In genomic region chr6:166999145-166999844, GRCh38 we compare ENCODE assay signal across 8 cellular contexts. TPM values are rescaled to one million over a fixed set of nuclear protein-coding genes. Genes with fewer than 3 reads are reported as not detected.
DNase-seq lines count a peak whose midpoint lies in the region; ATAC-seq lines count a peak whose summit lies in the region.

CEP43 (plus strand) TSS chr6:166999397; CDS start chr6:166999413, 16 bp downstream.

- no peaks in the 10 kb centered on the region for H3K9me3 ChIP-seq in CD4-positive, CD25-positive, alpha-beta regulatory T cell (ENCODE audit: control insufficient read depth in 2 of 2, low read length in 2 of 2)
- H3K9me3 ChIP-seq in effector memory CD4-positive, alpha-beta T cell (ENCODE audit: control insufficient read depth, low read length) = no peaks in the 10 kb centered on the region

- peaks cover 36% of the 10 kb centered on the region for H3K4me1 ChIP-seq in CD4-positive, CD25-positive, alpha-beta regulatory T cell (ENCODE audit: control insufficient read depth, insufficient read depth, low read length, poor library complexity, severe bottlenecking)
- H3K4me1 ChIP-seq in effector memory CD4-positive, alpha-beta T cell (ENCODE audit: control insufficient read depth, insufficient read depth, low read length, poor library complexity, severe bottlenecking) = peaks cover 10% of the 10 kb centered on the region

- ATAC-seq in CD4-positive, CD25-positive, alpha-beta regulatory T cell (ENCODE audit: low read depth in 2 of 2) = peak; percentile 93 to 95
- ATAC-seq in GM19467 (IDR thresholded peaks at IDR 0.05; ENCODE audit: unreplicated experiment) = peak; percentile 89

- H3K4me1 Mint-ChIP-seq in CD4-positive, CD25-positive, alpha-beta regulatory T cell = peaks cover 32 to 48% (median 37%) of the 10 kb centered on the region in 4 donors

- H3K27ac Mint-ChIP-seq in CD4-positive, CD25-positive, alpha-beta regulatory T cell = peak within 1 kb of the TSS; percentile 78 to 89 (median 85)

- peaks cover 15% of the 10 kb centered on the region for H3K36me3 ChIP-seq in CD4-positive, CD25-positive, alpha-beta regulatory T cell (ENCODE audit: control insufficient read depth, insufficient read depth, low read length)
- no peaks in the 10 kb centered on the region for H3K36me3 ChIP-seq in effector memory CD4-positive, alpha-beta T cell (ENCODE audit: control insufficient read depth, insufficient read depth, low read length)

- peaks cover 9% of the 10 kb centered on the region for H3K36me3 Mint-ChIP-seq in CD4-positive, CD25-positive, alpha-beta regulatory T cell

- no peaks in the 10 kb centered on the region for H3K27me3 Mint-ChIP-seq in CD4-positive, CD25-positive, alpha-beta regulatory T cell

- peak within 1 kb of the TSS; percentile 92 to 97 (median 94) for H3K4me3 Mint-ChIP-seq in CD4-positive, CD25-positive, alpha-beta regulatory T cell

- peak; percentile 85 to 94 (median 87) for DNase-seq in CD4-positive, CD25-positive, alpha-beta regulatory T cell
- DNase-seq in HS-27A (ENCODE audit: low read depth) (peak; percentile 86), NK-92 (lab: John Stamatoyannopoulos, UW; ENCODE audit: unreplicated experiment) (peak; percentile 20), medulla oblongata (ENCODE audit: extremely low spot score) (peak; percentile 98)
- DNase-seq in activated CD8-positive, alpha-beta memory T cell treated with anti-CD3 and anti-CD28 coated beads for 24 hours = peak; percentile 96
- DNase-seq in effector memory CD4-positive, alpha-beta T cell = peak; percentile 79 to 82 (median 81)
- DNase-seq in stimulated activated CD4-positive, alpha-beta T cell treated with anti-CD3 and anti-CD28 coated beads, TNF-alpha, amount 100 ng/mL, for 48 hours (ENCODE audit: low read depth in 3 of 3) = peak; percentile 76 to 86 (median 78)

- no peaks in the 10 kb centered on the region for H3K9me3 Mint-ChIP-seq in CD4-positive, CD25-positive, alpha-beta regulatory T cell

- H3K27me3 ChIP-seq in CD4-positive, CD25-positive, alpha-beta regulatory T cell (ENCODE audit: control insufficient read depth, insufficient read depth, low read length) = no peaks in the 10 kb centered on the region
- no peaks in the 10 kb centered on the region for H3K27me3 ChIP-seq in effector memory CD4-positive, alpha-beta T cell (replicated peaks; ENCODE audit: control insufficient read depth, insufficient read depth, low read length, poor library complexity, severe bottlenecking)

- peak within 1 kb of the TSS; percentile 79 for H3K27ac ChIP-seq in CD4-positive, CD25-positive, alpha-beta regulatory T cell (ENCODE audit: insufficient read depth, low read length, poor library complexity, severe bottlenecking)
- peak within 1 kb of the TSS; percentile 78 for H3K27ac ChIP-seq in effector memory CD4-positive, alpha-beta T cell (ENCODE audit: insufficient read depth, low read length, poor library complexity, severe bottlenecking)

- H3K4me3 ChIP-seq in CD4-positive, CD25-positive, alpha-beta regulatory T cell (ENCODE audit: low read depth, low read length) = peak within 1 kb of the TSS; percentile 86
- peak within 1 kb of the TSS; percentile 98 for H3K4me3 ChIP-seq in effector memory CD4-positive, alpha-beta T cell (ENCODE audit: insufficient read depth, low read depth, low read length, poor library complexity, severe bottlenecking)

RNA-seq across cellular contexts. Expression of gene CEP43, which starts in this region (rescaled TPM):
- 32.5 TPM for total RNA-seq in CD4-positive, CD25-positive, alpha-beta regulatory T cell
- polyA plus RNA-seq in CD4-positive, CD25-positive, alpha-beta regulatory T cell = 1 to 10 TPM; 5.6 to 9.8 (median 7.4) TPM

Comparison
In these comparisons a context has a peak if more than half of its experiments do, and no peak if none do; other contexts are left out.
1. Peak in every context shown above with its lines: DNase-seq, ATAC-seq, H3K4me3 ChIP-seq and H3K27ac ChIP-seq.
2. DNase-seq: peak in every context shown above with its lines; median percentile 98 in medulla oblongata; 96 in activated CD8-positive, alpha-beta memory T cell treated with anti-CD3 and anti-CD28 coated beads for 24 hours; 87 in CD4-positive, CD25-positive, alpha-beta regulatory T cell; 86 in HS-27A; 81 in effector memory CD4-positive, alpha-beta T cell; 78 in stimulated activated CD4-positive, alpha-beta T cell treated with anti-CD3 and anti-CD28 coated beads, TNF-alpha, amount 100 ng/mL, for 48 hours; 20 in NK-92.